In genomic region chr5:33477816-33478215, GRCh38 we compare ENCODE assay signal across 10 cellular contexts.
"Had no signal": no experiment of that assay in that cellular context is flagged by ENCODE, and none has a peak within 500 bp of the region (broad histone marks: within the 10 kb centered on the region; RNA-seq: fewer than 3 reads in every experiment).

No MANE protein-coding gene starts in this region.

- FAIRE-seq: H1, H54, HepG2 had no signal

- DNase-seq: H9, HCEC 1CT, HFFc6, KBM-7 had no signal

- H3K4me3 Mint-ChIP-seq: GM23338, H9, HFFc6, IgD-negative memory B cell had no signal

- H3K4me2 ChIP-seq: GM23338 had no signal

- ATAC-seq: GM23338, HepG2 had no signal

- H3K27ac Mint-ChIP-seq: GM23338, HFFc6, IgD-negative memory B cell had no signal

- H3K9me3 Mint-ChIP-seq: HFFc6 had no signal

- H3K27me3 Mint-ChIP-seq: IgD-negative memory B cell had no signal

- H3K27ac ChIP-seq: HL-60 had no signal

- H3K4me3 ChIP-seq: GM23338 had no signal

- H2AFZ ChIP-seq: GM23338 had no signal
